ENCODE assay signal across 8 cellular contexts in genomic region chr17:7438050-7438614, GRCh38. TPM values are rescaled to one million over a fixed set of nuclear protein-coding genes. Genes with fewer than 3 reads are reported as not detected.
A peak's percentile ranks its signal among the peaks of the same experiment; 100 is the strongest.
DNase-seq lines count a peak whose midpoint lies in the region; ATAC-seq, FAIRE-seq and TF ChIP-seq lines count a peak whose summit lies in the region.

No MANE protein-coding gene starts in this region.

- H3K36me3 Mint-ChIP-seq in naive thymus-derived CD4-positive, alpha-beta T cell = peaks cover 0 to 22% (median 0%) of the 10 kb centered on the region in 5 donors

- H3K27ac ChIP-seq in esophagus squamous epithelium = peak overlapping the region; percentile 92 to 94 (median 94)
- H3K27ac ChIP-seq in naive thymus-derived CD4-positive, alpha-beta T cell (ENCODE audit: low read depth, low read length) = peak overlapping the region; percentile 42
- peak overlapping the region; percentile 31 to 39 for H3K27ac ChIP-seq in testis

- ATAC-seq in naive thymus-derived CD4-positive, alpha-beta T cell = no peak

- intact Hi-C loops in esophagus squamous epithelium (cut with DNase I) = loop anchor here (5.0 kb wide), 1 partner anchor 81 kb away; the partner anchor contains the start of gene TMEM95
- intact Hi-C loops in naive thymus-derived CD4-positive, alpha-beta T cell (cut with micrococcal nuclease) = loop anchor here (5.0 to 10.0 kb wide), 3 partner anchors 186 to 423 kb away; partner anchors contain the start of genes CTDNEP1 (in 1 of the 2), ELP5 (in 1 of the 2) and RNASEK (in 1 of the 2)
- intact Hi-C loops in testis (cut with DNase I; ENCODE audit: low total_unique reads) = no loop called here

- peaks cover 28 to 47% (median 40%) of the 10 kb centered on the region in 7 donors for H3K4me1 Mint-ChIP-seq in naive thymus-derived CD4-positive, alpha-beta T cell

- peak overlapping the region in 7 of 9 donors; percentile 33 to 88 (median 83) for H3K27ac Mint-ChIP-seq in naive thymus-derived CD4-positive, alpha-beta T cell

- WGBS in esophagus squamous epithelium, 2 donors = 11 to 14% methylated on average over 8 to 9 of the region's 43 CpGs
- WGBS in testis, 2 donors = 31 to 33% methylated on average over 39 to 42 of the region's 43 CpGs

- peak; percentile 41 for DNase-seq in MV-4-11 (lab: John Stamatoyannopoulos, UW)
- peak; percentile 32 for DNase-seq in activated T-cell treated with anti-CD3 and anti-CD28 coated beads for 24 hours (ENCODE audit: low read depth)
- no peak for DNase-seq in esophagus squamous epithelium (lab: John Stamatoyannopoulos, UW)
- peak; percentile 36 to 83 (median 54) for DNase-seq in naive thymus-derived CD4-positive, alpha-beta T cell
- DNase-seq in testis = peak; percentile 72
- no peak for DNase-seq in GM13977 (ENCODE audit: low spot score)
- DNase-seq in H54 (ENCODE audit: insufficient read length, low spot score) = no peak
- DNase-seq in A172 (ENCODE audit: low spot score) = no peak

- H3K27me3 Mint-ChIP-seq in naive thymus-derived CD4-positive, alpha-beta T cell = peaks cover 25 to 41% (median 35%) of the 10 kb centered on the region in 5 donors

- FAIRE-seq in H54 (lab: Jason Lieb, UNC) = no peak

- peak overlapping the region; percentile 38 to 80 (median 60) for H3K4me3 ChIP-seq in esophagus squamous epithelium
- peak overlapping the region; percentile 36 for H3K4me3 ChIP-seq in naive thymus-derived CD4-positive, alpha-beta T cell (ENCODE audit: low read length)
- peak overlapping the region; percentile 19 to 37 for H3K4me3 ChIP-seq in testis

- POLR2A ChIA-PET in naive thymus-derived CD4-positive, alpha-beta T cell (lab: Charles Lee) = interaction anchor here (0.8 to 5.3 kb wide), 10 partner anchors 8 to 249 kb away, joined by 3 to 116 read pairs (median 4); partner anchors contain the start of genes CHRNB1, MPDU1, POLR2A and SLC35G6

- TF ChIP-seq POLR2A in esophagus squamous epithelium (IDR thresholded peaks at IDR 0.05) (peak in 1 of 4 donors; percentile 45), testis (IDR thresholded peaks at IDR 0.05) (no peak), H54 (IDR thresholded peaks at IDR 0.05; ENCODE audit: low read depth, low read length) (no peak)

- H3K27me3 ChIP-seq in esophagus squamous epithelium = peaks cover 0 to 60% (median 5%) of the 10 kb centered on the region in 4 donors
- H3K27me3 ChIP-seq in naive thymus-derived CD4-positive, alpha-beta T cell (ENCODE audit: control insufficient read depth in 2 of 2, insufficient read depth in 2 of 2, low read length in 2 of 2) = peaks cover 12 to 17% of the 10 kb centered on the region in 2 donors
- no peaks in the 10 kb centered on the region for H3K27me3 ChIP-seq in testis

- H3K9me3 ChIP-seq in esophagus squamous epithelium = no peaks in the 10 kb centered on the region
- H3K9me3 ChIP-seq in naive thymus-derived CD4-positive, alpha-beta T cell (ENCODE audit: control insufficient read depth in 2 of 3, low read length in 3 of 3) = no peaks in the 10 kb centered on the region
- no peaks in the 10 kb centered on the region for H3K9me3 ChIP-seq in testis

- CTCF ChIA-PET in naive thymus-derived CD4-positive, alpha-beta T cell (lab: Charles Lee) = interaction anchor here (0.7 to 5.2 kb wide), 6 partner anchors 15 to 151 kb away, joined by 3 to 67 read pairs (median 10); partner anchors contain the start of genes KCTD11 and TMEM95

- TF ChIP-seq CTCF in esophagus squamous epithelium (IDR thresholded peaks at IDR 0.05) (no peak), testis (IDR thresholded peaks at IDR 0.05) (no peak), GM13977 (IDR thresholded peaks at IDR 0.05; ENCODE audit: extremely low read depth, insufficient read depth, missing control alignments) (no peak)

- H3K36me3 ChIP-seq in esophagus squamous epithelium (no peaks in the 10 kb centered on the region), testis (ENCODE audit: low read depth, missing control alignments) (no peaks in the 10 kb centered on the region)
- H3K36me3 ChIP-seq in naive thymus-derived CD4-positive, alpha-beta T cell (ENCODE audit: control insufficient read depth in 2 of 3, insufficient read depth in 3 of 3, low read length in 3 of 3) = no peaks in the 10 kb centered on the region

- H3K4me1 ChIP-seq in esophagus squamous epithelium (peaks cover 53 to 68% (median 54%) of the 10 kb centered on the region in 3 donors), testis (peaks cover 22% of the 10 kb centered on the region)
- H3K4me1 ChIP-seq in naive thymus-derived CD4-positive, alpha-beta T cell (ENCODE audit: control insufficient read depth in 2 of 2, insufficient read depth in 2 of 2, low read length in 2 of 2) = peaks cover 16 to 47% of the 10 kb centered on the region in 2 donors

- H3K4me3 Mint-ChIP-seq in naive thymus-derived CD4-positive, alpha-beta T cell = peak overlapping the region; percentile 76 to 96 (median 86)

- in situ Hi-C loops in GM13977 (cut with MboI; ENCODE audit: low pct_unique_long_range_greater_than_20kb, low sequenced_read_pairs, unreplicated experiment) = no loop called here

- peaks cover 0 to 3% (median 0%) of the 10 kb centered on the region in 11 donors for H3K9me3 Mint-ChIP-seq in naive thymus-derived CD4-positive, alpha-beta T cell

RNA-seq across cellular contexts. Expression of gene FGF11, which starts 1.2 kb away (rescaled TPM):
- total RNA-seq in esophagus squamous epithelium (10 to 100 TPM in 1 of 4 donors, 1 to 10 TPM in 3; 2.7 to 18.1 (median 6.1) TPM), testis (1 to 10 TPM; 3.2 to 4.2 TPM)
- total RNA-seq in naive thymus-derived CD4-positive, alpha-beta T cell = 10 to 100 TPM in 1 of 5 experiments, 1 to 10 TPM in 4; 2.8 to 39.7 (median 3.4) TPM
- under 1 TPM in 1 of 2 donors, not detected in 1; 0.09 TPM for polyA plus RNA-seq in naive thymus-derived CD4-positive, alpha-beta T cell
- 4.6 TPM for polyA plus RNA-seq in testis (ENCODE audit: insufficient read depth, low read depth, low replicate concordance)
- 0.89 TPM in 1 of 2 replicates, not detected in the other for total RNA-seq in A172 (2014; rRNA removed; shearing (Covaris generic))

RNA-seq across cellular contexts. Expression of gene TMEM102, which starts 2.9 kb away (rescaled TPM):
- total RNA-seq in esophagus squamous epithelium (10 to 100 TPM; 12.2 to 20.8 (median 16.9) TPM), testis (10 to 100 TPM in 1 of 2 donors, 1 to 10 TPM in 1; 7.9 to 11.7 TPM)
- 10 to 100 TPM in 3 of 5 experiments, 1 to 10 TPM in 2; 8.2 to 19.1 (median 16.5) TPM for total RNA-seq in naive thymus-derived CD4-positive, alpha-beta T cell
- 10 to 100 TPM in 1 of 2 donors, 1 to 10 TPM in 1; 8.5 to 26.1 TPM for polyA plus RNA-seq in naive thymus-derived CD4-positive, alpha-beta T cell
- 6.5 TPM for polyA plus RNA-seq in testis (ENCODE audit: insufficient read depth, low read depth, low replicate concordance)
- 2.5 and 7.4 TPM in 2 replicates for total RNA-seq in A172 (2014; rRNA removed; shearing (Covaris generic))

RNA-seq across cellular contexts. Expression of gene CHRNB1, which starts 6.7 kb away (rescaled TPM):
- total RNA-seq in esophagus squamous epithelium (1 to 10 TPM; 2.4 to 7.2 (median 4.6) TPM), testis (1 to 10 TPM; 6.2 to 7.4 TPM)
- total RNA-seq in naive thymus-derived CD4-positive, alpha-beta T cell = 10 to 100 TPM in 1 of 5 experiments, 1 to 10 TPM in 4; 6.0 to 14.6 (median 7.2) TPM
- 10 to 100 TPM; 14.9 to 24.8 TPM for polyA plus RNA-seq in naive thymus-derived CD4-positive, alpha-beta T cell
- 6.9 TPM for polyA plus RNA-seq in testis (ENCODE audit: insufficient read depth, low read depth, low replicate concordance)
- 14.1 and 20.2 TPM in 2 replicates for total RNA-seq in A172 (2014; rRNA removed; shearing (Covaris generic))

RNA-seq across cellular contexts. Expression of gene SPEM3, which starts 9.5 kb away (rescaled TPM):
- not detected for total RNA-seq in esophagus squamous epithelium
- not detected for total RNA-seq in naive thymus-derived CD4-positive, alpha-beta T cell
- polyA plus RNA-seq in naive thymus-derived CD4-positive, alpha-beta T cell = not detected
- 10 to 100 TPM in 1 of 2 donors, 1 to 10 TPM in 1; 5.7 to 18.8 TPM for total RNA-seq in testis
- polyA plus RNA-seq in testis (ENCODE audit: insufficient read depth, low read depth, low replicate concordance) = 63.0 TPM
- total RNA-seq in A172 (2014; rRNA removed; shearing (Covaris generic)) = not detected in 2 replicates

RNA-seq across cellular contexts. Expression of gene SPEM2, which starts 12.7 kb away (rescaled TPM):
- not detected for total RNA-seq in esophagus squamous epithelium
- not detected for total RNA-seq in naive thymus-derived CD4-positive, alpha-beta T cell
- not detected for polyA plus RNA-seq in naive thymus-derived CD4-positive, alpha-beta T cell
- 100 to 1,000 TPM in 1 of 2 donors, 10 to 100 TPM in 1; 41.4 to 202 TPM for total RNA-seq in testis
- polyA plus RNA-seq in testis (ENCODE audit: insufficient read depth, low read depth, low replicate concordance) = 111 TPM
- not detected in 2 replicates for total RNA-seq in A172 (2014; rRNA removed; shearing (Covaris generic))

Comparison
In these comparisons a context has a peak if more than half of its experiments do, and no peak if none do; other contexts are left out.
1. DNase-seq: peak in MV-4-11 (single experiment), activated T-cell treated with anti-CD3 and anti-CD28 coated beads for 24 hours (single experiment), naive thymus-derived CD4-positive, alpha-beta T cell (9 of 9) and testis (single experiment); none in esophagus squamous epithelium (single experiment), GM13977 (single experiment), H54 (single experiment) and A172 (single experiment).
2. H3K27ac ChIP-seq: peak in every context shown above with its lines; median percentile 94 in esophagus squamous epithelium; 42 in naive thymus-derived CD4-positive, alpha-beta T cell; 35 in testis.
3. Peak in every context shown above with its lines, with median percentiles within 50 percentile points of each other: H3K4me3 ChIP-seq.